10 cellular contexts compared by ENCODE assay signal in the genomic region with DNA sequence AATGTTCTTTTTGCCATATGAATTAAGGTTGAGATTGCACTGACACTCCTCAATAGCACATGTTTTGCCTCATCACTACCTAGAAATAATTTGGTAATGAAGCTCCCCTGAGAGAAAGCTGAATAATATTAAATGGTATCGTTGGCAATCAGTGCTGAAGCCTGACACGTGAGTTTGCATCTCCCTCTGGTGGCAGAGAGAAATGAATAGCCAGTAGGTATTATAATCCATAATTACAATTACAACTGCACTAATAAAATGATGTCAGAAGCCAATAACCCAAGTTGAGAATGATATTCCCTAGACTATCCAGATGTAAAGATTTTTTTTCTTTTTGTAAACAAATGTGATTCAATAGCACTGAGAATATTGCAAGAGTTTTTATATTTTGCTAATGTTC.
DNase-seq lines count a peak whose midpoint lies in the region; ATAC-seq and TF ChIP-seq lines count a peak whose summit lies in the region.
"Had no signal": no experiment of that assay in that cellular context is flagged by ENCODE, and none has a peak within 500 bp of the region (broad histone marks: within the 10 kb centered on the region; RNA-seq: fewer than 3 reads in every experiment).

No MANE protein-coding gene starts in this region.

- no peak overlapping the region for H3K4me3 Mint-ChIP-seq in neural progenitor cell
- H3K4me3 Mint-ChIP-seq in activated T-helper 17 cell treated with anti-CD3 and anti-CD28 coated beads, Interleukin-2, amount 50 U/mL, for 72 hours = no peak overlapping the region

- BruUV-seq in IMR-90 (replicated peaks; lab: Mats Ljungman, UMichigan) = no TSS peak

- no peaks in the 10 kb centered on the region for H3F3A ChIP-seq in neural progenitor cell (ENCODE audit: low read depth)

- no peak overlapping the region for H2BK5ac ChIP-seq in IMR-90 (ENCODE audit: low read depth, low read length, poor library complexity, severe bottlenecking)

- H3K23ac ChIP-seq in IMR-90 (ENCODE audit: low read depth, low read length) = no peak overlapping the region

- H3K36me3 ChIP-seq in IMR-90 (ENCODE audit: control insufficient read depth, insufficient read depth, low read length) (no peaks in the 10 kb centered on the region), neural progenitor cell (no peaks in the 10 kb centered on the region), thyroid gland (no peaks in the 10 kb centered on the region)
- H3K36me3 ChIP-seq: SJCRH30 had no signal

- no peak for ATAC-seq in IMR-90 (ENCODE audit: low read depth)
- no peak for ATAC-seq in activated T-helper 17 cell treated with anti-CD3 and anti-CD28 coated beads, Interleukin-2, amount 50 U/mL, for 72 hours (replicated peaks)

- no peaks in the 10 kb centered on the region for H3K36me3 Mint-ChIP-seq in neural progenitor cell
- H3K36me3 Mint-ChIP-seq in activated T-helper 17 cell treated with anti-CD3 and anti-CD28 coated beads, Interleukin-2, amount 50 U/mL, for 72 hours (ENCODE audit: low read depth) = no peaks in the 10 kb centered on the region

- no peak overlapping the region for H2AK5ac ChIP-seq in IMR-90 (ENCODE audit: low read depth, low read length)

- no peaks in the 10 kb centered on the region for H3K79me2 ChIP-seq in neural progenitor cell (ENCODE audit: low read depth)

- H4K8ac ChIP-seq in IMR-90 (ENCODE audit: low read depth in 2 of 2, low read length in 2 of 2) = no peak overlapping the region

- H4K20me1 ChIP-seq in IMR-90 (ENCODE audit: insufficient read depth, low read length) (no peaks in the 10 kb centered on the region), neural progenitor cell (ENCODE audit: low read depth) (no peaks in the 10 kb centered on the region)

- DNase-seq in NCI-H524 (lab: John Stamatoyannopoulos, UW) (peak; percentile 3 to 32), NCI-H524 treated with DMSO at 0.1 percent for 48 hours (lab: John Stamatoyannopoulos, UW) (no peak), IMR-90 (no peak), RWPE1 (ENCODE audit: low spot score) (peak; percentile 0), neural progenitor cell (ENCODE audit: low spot score) (peak; percentile 7), midbrain (lab: John Stamatoyannopoulos, UW) (no peak), thyroid gland (no peak)

- dilution Hi-C loops in IMR-90 (cut with HindIII; ENCODE audit: low sequenced_read_pairs, unreplicated experiment) = no loop called here

- H2AK9ac ChIP-seq in IMR-90 (replicated peaks; ENCODE audit: low read depth, low read length, poor library complexity) = no peak overlapping the region

- H3K27ac Mint-ChIP-seq in neural progenitor cell = no peak overlapping the region
- H3K27ac Mint-ChIP-seq in activated T-helper 17 cell treated with anti-CD3 and anti-CD28 coated beads, Interleukin-2, amount 50 U/mL, for 72 hours = no peak overlapping the region

- POLR2A ChIA-PET in IMR-90 (lab: Charles Lee; ENCODE audit: unreplicated experiment) = no interaction called here
- POLR2A ChIA-PET in RWPE1 (lab: Yijun Ruan, JAX; ENCODE audit: low non-redundant PET) = no interaction called here

- H3K4me2 ChIP-seq in IMR-90 (ENCODE audit: low read depth, low read length) (no peak overlapping the region), neural progenitor cell (no peak overlapping the region)

- H3K4ac ChIP-seq in IMR-90 (ENCODE audit: low read depth, low read length) = no peak overlapping the region

- H4K5ac ChIP-seq in IMR-90 (ENCODE audit: low read depth, low read length) = no peak overlapping the region

- H3K18ac ChIP-seq in IMR-90 (ENCODE audit: low read depth, low read length) = no peak overlapping the region

- no peak overlapping the region for H4K91ac ChIP-seq in IMR-90 (ENCODE audit: insufficient read depth, low read depth, low read length)

- H3K9me3 ChIP-seq in IMR-90 (ENCODE audit: control insufficient read depth, insufficient read depth, low read length) = no peaks in the 10 kb centered on the region
- no peaks in the 10 kb centered on the region for H3K9me3 ChIP-seq in neural progenitor cell (ENCODE audit: low read depth)
- no peaks in the 10 kb centered on the region for H3K9me3 ChIP-seq in thyroid gland
- H3K9me3 ChIP-seq: SJCRH30 had no signal

- TF ChIP-seq RAD21 in IMR-90 (IDR thresholded peaks at IDR 0.05; ENCODE audit: low read length) = no peak

- TF ChIP-seq CTCF in IMR-90 (conservative IDR thresholded peaks at IDR 0.05; ENCODE audit: low read depth, low read length) (0 out of 2 replicates have a peak, but pooled peaks have one; percentile 16), RWPE1 (conservative IDR thresholded peaks at IDR 0.05; ENCODE audit: low read depth) (0 out of 2 replicates have a peak, but pooled peaks have one; percentile 16), neural progenitor cell (IDR thresholded peaks at IDR 0.05) (peak; percentile 53), thyroid gland (IDR thresholded peaks at IDR 0.05) (peak in 1 of 6 experiments; percentile 21)

- H2BK15ac ChIP-seq in IMR-90 (ENCODE audit: low read depth, low read length) = no peak overlapping the region

- H3K9me1 ChIP-seq in IMR-90 (ENCODE audit: insufficient read depth, low read length) = no peaks in the 10 kb centered on the region

- no CpG with 5 or more reads among the region's 2 CpGs for WGBS in IMR-90 (ENCODE audit: extremely low coverage in 2 of 2, insufficient read length in 1 of 2), 2 experiments
- WGBS in thyroid gland, 2 donors = 16 to 23% methylated on average over 2 of the region's 2 CpGs

- H2AFZ ChIP-seq in IMR-90 (replicated peaks; ENCODE audit: low read length, poor library complexity) (no peak overlapping the region), neural progenitor cell (replicated peaks) (no peak overlapping the region)

- in situ Hi-C loops in IMR-90 (cut with MboI; ENCODE audit: low sequenced_read_pairs) = no loop called here

- no peak overlapping the region for H2BK20ac ChIP-seq in IMR-90 (ENCODE audit: low read depth, low read length)

- H3K27me3 ChIP-seq in IMR-90 (ENCODE audit: control insufficient read depth, insufficient read depth, low read length) = no peaks in the 10 kb centered on the region
- no peaks in the 10 kb centered on the region for H3K27me3 ChIP-seq in neural progenitor cell
- no peaks in the 10 kb centered on the region for H3K27me3 ChIP-seq in thyroid gland
- H3K27me3 ChIP-seq: SJCRH30 had no signal

- H3K4me1 ChIP-seq in IMR-90 (ENCODE audit: control insufficient read depth, insufficient read depth, low read length) (no peaks in the 10 kb centered on the region), neural progenitor cell (no peaks in the 10 kb centered on the region), thyroid gland (no peaks in the 10 kb centered on the region)
- H3K4me1 ChIP-seq: SJCRH30 had no signal

- H3K9ac ChIP-seq in IMR-90 (ENCODE audit: low read depth, low read length) = no peak overlapping the region
- no peak overlapping the region for H3K9ac ChIP-seq in neural progenitor cell

- H3K79me1 ChIP-seq in IMR-90 (ENCODE audit: low read depth in 1 of 2, low read length in 2 of 2) = no peaks in the 10 kb centered on the region

- H3K9me3 Mint-ChIP-seq in neural progenitor cell = peaks cover 6% of the 10 kb centered on the region
- H3K9me3 Mint-ChIP-seq in activated T-helper 17 cell treated with anti-CD3 and anti-CD28 coated beads, Interleukin-2, amount 50 U/mL, for 72 hours = peaks cover 4% of the 10 kb centered on the region

- H3K4me1 Mint-ChIP-seq in neural progenitor cell = peaks cover 3% of the 10 kb centered on the region
- H3K4me1 Mint-ChIP-seq in activated T-helper 17 cell treated with anti-CD3 and anti-CD28 coated beads, Interleukin-2, amount 50 U/mL, for 72 hours = no peaks in the 10 kb centered on the region

- intact Hi-C loops in IMR-90 (cut with micrococcal nuclease) = no loop called here
- intact Hi-C loops in thyroid gland (cut with DNase I) = no loop called here

- H2BK120ac ChIP-seq in IMR-90 (ENCODE audit: low read depth, low read length) = no peak overlapping the region

- no peak overlapping the region for H3K27ac ChIP-seq in IMR-90 (ENCODE audit: insufficient read depth, low read length)
- H3K27ac ChIP-seq in RWPE1 = no peak overlapping the region
- no peak overlapping the region for H3K27ac ChIP-seq in neural progenitor cell
- H3K27ac ChIP-seq in thyroid gland = no peak overlapping the region
- H3K27ac ChIP-seq: epithelial cell of prostate, SJCRH30 had no signal

- H3K56ac ChIP-seq in IMR-90 (ENCODE audit: extremely low read depth, insufficient read depth, low read length) = no peak overlapping the region

- H3K4me3 ChIP-seq in IMR-90 (ENCODE audit: insufficient read depth, low read depth, low read length) = no peak overlapping the region
- H3K4me3 ChIP-seq in neural progenitor cell = no peak overlapping the region
- no peak overlapping the region for H3K4me3 ChIP-seq in thyroid gland (replicated peaks in 1 of 3)
- H3K4me3 ChIP-seq: SJCRH30 had no signal

- no peak for TF ChIP-seq POLR2A in IMR-90 (IDR thresholded peaks at IDR 0.05; ENCODE audit: low read depth, low read length)
- TF ChIP-seq POLR2A in thyroid gland (IDR thresholded peaks at IDR 0.05) = no peak

- CTCF ChIA-PET in IMR-90 (lab: Yijun Ruan, JAX) (no interaction called here), RWPE1 (lab: Yijun Ruan, JAX) (no interaction called here)

- H3K14ac ChIP-seq in IMR-90 (replicated peaks; ENCODE audit: low read depth, low read length) = no peak overlapping the region

- H3K27me3 Mint-ChIP-seq in neural progenitor cell (ENCODE audit: insufficient read depth, low read depth) = no peaks in the 10 kb centered on the region
- no peaks in the 10 kb centered on the region for H3K27me3 Mint-ChIP-seq in activated T-helper 17 cell treated with anti-CD3 and anti-CD28 coated beads, Interleukin-2, amount 50 U/mL, for 72 hours

TF ChIP-seq in IMR-90, 13 proteins besides CTCF, POLR2A, EP300 and RAD21:
- TF ChIP-seq RFX5 (IDR thresholded peaks at IDR 0.05; ENCODE audit: low read depth, low read length) (no peak), MXI1 (IDR thresholded peaks at IDR 0.05; ENCODE audit: borderline replicate concordance, low read depth, low read length) (no peak), CEBPB (IDR thresholded peaks at IDR 0.05; ENCODE audit: low read depth, low read length) (no peak), FOS (IDR thresholded peaks at IDR 0.05; ENCODE audit: low read depth, low read length) (no peak), CHD1 (IDR thresholded peaks at IDR 0.05; ENCODE audit: low read depth, low read length) (no peak)

Comparison
In these comparisons a context has a peak if more than half of its experiments do, and no peak if none do; other contexts are left out.
1. DNase-seq: peak in NCI-H524 (2 of 2), RWPE1 (single experiment) and neural progenitor cell (single experiment); none in NCI-H524 treated with DMSO at 0.1 percent for 48 hours (single experiment), IMR-90 (single experiment), midbrain (single experiment) and thyroid gland (0 of 2).